ENCODE assay signal across 12 cellular contexts in the genomic region with DNA sequence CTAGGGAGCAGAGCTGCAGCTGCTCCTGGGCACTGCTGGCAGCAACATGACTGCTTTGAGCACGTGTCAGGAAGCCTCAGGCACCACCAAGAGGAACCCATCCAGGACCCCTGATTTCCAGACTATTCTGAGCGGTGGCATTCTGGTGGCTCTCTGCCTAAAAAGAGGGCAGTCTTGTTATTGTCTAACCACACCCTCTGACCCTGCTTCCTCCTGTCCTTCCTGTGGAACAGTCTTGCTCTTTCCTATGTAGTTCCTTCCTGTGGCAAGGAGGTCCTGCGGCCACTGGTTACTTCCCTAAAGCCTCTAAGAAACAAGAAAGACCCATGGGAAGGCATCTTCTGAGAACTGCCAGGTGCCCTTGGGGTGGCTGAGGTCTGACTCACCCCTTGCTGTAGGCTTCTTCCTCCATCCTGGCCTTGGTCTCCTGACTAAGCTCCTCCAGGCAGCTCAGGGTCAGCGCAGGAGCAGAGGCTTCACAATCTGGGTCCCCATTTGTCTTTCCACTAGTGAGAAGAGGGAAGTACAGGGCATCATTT. TPM values are rescaled to one million over a fixed set of nuclear protein-coding genes. Genes with fewer than 3 reads are reported as not detected.
DNase-seq lines count a peak whose midpoint lies in the region; ATAC-seq and TF ChIP-seq lines count a peak whose summit lies in the region.
"Had no signal": no experiment of that assay in that cellular context is flagged by ENCODE, and none has a peak within 500 bp of the region (broad histone marks: within the 10 kb centered on the region; RNA-seq: fewer than 3 reads in every experiment).

No MANE protein-coding gene starts in this region.

- no peak overlapping the region for H3K4me3 ChIP-seq in thoracic aorta

- H3K27ac ChIP-seq in thoracic aorta: peak overlapping the region; percentile 72 to 73
- H3K27ac ChIP-seq: epithelial cell of prostate had no signal

- DNase-seq in KG1 (lab: John Stamatoyannopoulos, UW): peak; percentile 71
- DNase-seq in amniotic epithelial cell (ENCODE audit: low read depth): peak; percentile 66
- DNase-seq in kidney tubule cell (ENCODE audit: low spot score): peak; percentile 51
- DNase-seq in thoracic aorta (ENCODE audit: low spot score): no peak
- no peak for DNase-seq in glomerular visceral epithelial cell (ENCODE audit: extremely low spot score)
- DNase-seq in NCI-H2171 treated with DMSO at 0.1 percent for 48 hours (lab: John Stamatoyannopoulos, UW): no peak
- DNase-seq: activated naive CD4-positive, alpha-beta T cell treated with Interleukin-2 at 50 U/mL for 16 hours; NCI-H2227 treated with DMSO at 0.1 percent for 48 hours had no signal

- H3K4me1 ChIP-seq in thoracic aorta (ENCODE audit: control insufficient read depth in 1 of 2, low read depth in 2 of 2): peaks cover 23 to 49% of the 10 kb centered on the region in 2 donors

- no peak for TF ChIP-seq CTCF in thoracic aorta (IDR thresholded peaks at IDR 0.05)

- ATAC-seq in thoracic aorta (ENCODE audit: insufficient number of reproducible peaks, low FRiP score, low read depth): no peak
- ATAC-seq in HG03432 (IDR thresholded peaks at IDR 0.05; ENCODE audit: unreplicated experiment): no peak
- ATAC-seq in GM19328 (IDR thresholded peaks at IDR 0.05; ENCODE audit: unreplicated experiment): no peak

- H3K27me3 ChIP-seq in thoracic aorta (replicated peaks; ENCODE audit: insufficient read depth): no peaks in the 10 kb centered on the region

- peaks cover 71% of the 10 kb centered on the region for H3K36me3 ChIP-seq in thoracic aorta

- H3K9me3 ChIP-seq in thoracic aorta: no peaks in the 10 kb centered on the region

RNA-seq across cellular contexts. Expression of gene LYVE1, which starts 13.1 kb away (rescaled TPM):
- 100 to 1,000 TPM in 1 of 2 donors, 10 to 100 TPM in 1; 81.5 to 121 TPM for total RNA-seq in thoracic aorta
- total RNA-seq: natural killer cell treated with Interleukin-12 subunit alpha and Interleukin-12 subunit beta and Interleukin-15 and Interleukin-18, amount 100 ng/mL, for 72 hours had no signal

RNA-seq across cellular contexts. Expression of gene RNF141, which starts 40.6 kb away (rescaled TPM):
- 10 to 100 TPM; 37.3 to 47.2 TPM for total RNA-seq in thoracic aorta

Comparison
In these comparisons a context has a peak if more than half of its experiments do, and no peak if none do; other contexts are left out.
1. DNase-seq: peak in KG1 (single experiment), amniotic epithelial cell (single experiment) and kidney tubule cell (single experiment); none in thoracic aorta (single experiment), glomerular visceral epithelial cell (single experiment) and NCI-H2171 treated with DMSO at 0.1 percent for 48 hours (single experiment).